Comparison of ENCODE assay signal across 1 cellular context in the genomic region with DNA sequence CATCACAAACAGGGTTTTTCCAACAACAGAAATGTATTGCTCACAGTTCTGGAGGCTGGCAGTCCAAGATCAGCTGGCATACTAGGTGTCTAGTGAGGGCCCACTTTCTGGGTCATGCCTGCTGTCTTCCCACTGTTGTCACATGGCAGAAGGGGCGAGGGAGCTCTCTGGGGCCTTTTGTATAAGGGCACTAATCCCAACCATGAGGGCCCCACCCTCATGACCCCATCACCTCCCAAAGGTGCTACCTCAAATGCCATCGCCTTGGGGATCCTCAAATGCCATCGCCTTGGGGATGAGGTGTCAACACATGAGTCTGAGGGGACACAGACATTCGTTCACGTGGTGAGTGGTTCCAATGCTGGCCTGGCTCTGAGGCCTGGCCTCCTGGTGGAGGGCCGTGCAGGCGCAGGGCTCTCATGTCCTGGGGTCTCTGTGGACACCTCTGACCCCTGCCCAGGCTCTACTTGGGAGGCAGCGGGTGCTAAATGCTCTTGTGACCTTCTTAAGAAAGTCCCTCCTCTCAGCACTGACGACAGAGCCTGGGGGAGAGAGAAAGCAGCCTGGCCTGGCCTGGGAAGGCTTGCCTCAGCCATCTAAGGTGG.
TF ChIP-seq lines count a peak whose summit lies in the region.

No MANE protein-coding gene starts in this region.

TF ChIP-seq in HEK293, 187 proteins besides CTCF, POLR2A, EP300 and RAD21:
- TF ChIP-seq ZNF423 (tag by site-specific recombination; IDR thresholded peaks at IDR 0.05), result no peak
- peak; percentile 51; the same call in 1 of the 2 replicates for TF ChIP-seq ZNF266 (tag by site-specific recombination; IDR thresholded peaks at IDR 0.05; ENCODE audit: low read depth)
